In the genomic region with DNA sequence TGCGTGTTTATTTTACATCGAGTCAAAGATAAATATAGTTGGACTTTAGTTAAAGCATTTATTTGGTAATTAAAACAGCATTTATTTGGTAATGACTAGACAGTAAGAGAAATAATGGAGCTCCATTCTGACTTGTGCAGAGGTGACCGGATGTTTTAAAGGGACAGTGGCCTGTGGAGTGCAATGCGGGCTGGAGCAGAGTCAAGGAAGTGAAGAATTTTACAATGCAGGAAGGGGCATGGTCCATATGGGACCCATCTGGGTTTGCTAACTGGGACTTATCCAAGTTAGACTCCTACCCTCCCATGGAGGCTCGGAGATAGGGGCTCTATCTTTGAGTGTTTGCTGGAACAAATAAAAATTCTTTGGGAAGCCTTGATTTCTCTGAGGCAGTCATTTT, we compare ENCODE assay signal across 28 cellular contexts. TPM values are rescaled to one million over a fixed set of nuclear protein-coding genes. Genes with fewer than 3 reads are reported as not detected.
DNase-seq lines count a peak whose midpoint lies in the region; ATAC-seq and TF ChIP-seq lines count a peak whose summit lies in the region.
"Had no signal": no experiment of that assay in that cellular context is flagged by ENCODE, and none has a peak within 500 bp of the region (broad histone marks: within the 10 kb centered on the region; RNA-seq: fewer than 3 reads in every experiment).

No MANE protein-coding gene starts in this region.

- H3K36me3 Mint-ChIP-seq in activated naive CD4-positive, alpha-beta T cell treated with anti-CD3 and anti-CD28 coated beads, Interleukin-2, amount 10 ng/mL, durations not matched to agents 7 days and 5 days = peaks cover 27% of the 10 kb centered on the region
- H3K36me3 Mint-ChIP-seq in Calu3 (ENCODE audit: insufficient read depth, unreplicated experiment) = no peaks in the 10 kb centered on the region
- H3K36me3 Mint-ChIP-seq: CD4-positive, alpha-beta memory T cell had no signal

- CTCF ChIA-PET in activated naive CD4-positive, alpha-beta T cell treated with anti-CD3 and anti-CD28 coated beads, Interleukin-2, amount 10 ng/mL, durations not matched to agents 7 days and 5 days (lab: Charles Lee) = no interaction called here
- CTCF ChIA-PET in Calu3 (lab: Charles Lee) = interaction anchor here (0.6 kb wide), 1 partner anchor 258 kb away, joined by 3 read pairs; no protein-coding TSS in a partner anchor

- H3K27me3 ChIP-seq in SJCRH30 (no peaks in the 10 kb centered on the region), subcutaneous abdominal adipose tissue (ENCODE audit: control insufficient read depth in 5 of 5, insufficient read depth in 4 of 5, low read length in 5 of 5) (no peaks in the 10 kb centered on the region)
- H3K27me3 ChIP-seq: BE2C, BLaER1 had no signal

- intact Hi-C loops in left colon (cut with DNase I, micrococcal nuclease) = no loop called here
- intact Hi-C loops in Calu3 (cut with micrococcal nuclease; ENCODE audit: unreplicated experiment) = no loop called here

- no peak overlapping the region for H3K4me3 Mint-ChIP-seq in activated naive CD4-positive, alpha-beta T cell treated with anti-CD3 and anti-CD28 coated beads, Interleukin-2, amount 10 ng/mL, durations not matched to agents 7 days and 5 days
- H3K4me3 Mint-ChIP-seq in Calu3 (ENCODE audit: low read depth, unreplicated experiment) = no peak overlapping the region
- H3K4me3 Mint-ChIP-seq: CD14-positive monocyte; CD4-positive, alpha-beta memory T cell; CD4-positive, CD25-positive, alpha-beta regulatory T cell had no signal

- H3K36me3 ChIP-seq in SJCRH30 (peaks cover 19% of the 10 kb centered on the region), subcutaneous abdominal adipose tissue (ENCODE audit: control insufficient read depth in 5 of 5, insufficient read depth in 5 of 5, low read length in 5 of 5) (peaks cover 4 to 13% (median 11%) of the 10 kb centered on the region in 5 donors)

- H3K9ac ChIP-seq in subcutaneous abdominal adipose tissue (ENCODE audit: low read length in 5 of 5) = no peak overlapping the region
- H3K9ac ChIP-seq: BLaER1 had no signal

- no peak for TF ChIP-seq CTCF in Calu3 (IDR thresholded peaks at IDR 0.05; ENCODE audit: unreplicated experiment)

- no peaks in the 10 kb centered on the region for H3K27me3 Mint-ChIP-seq in activated naive CD4-positive, alpha-beta T cell treated with anti-CD3 and anti-CD28 coated beads, Interleukin-2, amount 10 ng/mL, durations not matched to agents 7 days and 5 days
- H3K27me3 Mint-ChIP-seq in Calu3 (ENCODE audit: unreplicated experiment) = no peaks in the 10 kb centered on the region
- H3K27me3 Mint-ChIP-seq: CD4-positive, alpha-beta memory T cell; CD4-positive, CD25-positive, alpha-beta regulatory T cell had no signal

- no peaks in the 10 kb centered on the region for H3K9me3 Mint-ChIP-seq in activated naive CD4-positive, alpha-beta T cell treated with anti-CD3 and anti-CD28 coated beads, Interleukin-2, amount 10 ng/mL, durations not matched to agents 7 days and 5 days
- no peaks in the 10 kb centered on the region for H3K9me3 Mint-ChIP-seq in Calu3 (ENCODE audit: low read depth, unreplicated experiment)
- H3K9me3 Mint-ChIP-seq: CD4-positive, CD25-positive, alpha-beta regulatory T cell had no signal

- H3K4me1 ChIP-seq in SJCRH30 (peaks cover 31% of the 10 kb centered on the region), subcutaneous abdominal adipose tissue (ENCODE audit: control insufficient read depth in 5 of 5, insufficient read depth in 5 of 5, low read length in 5 of 5) (peaks cover 0 to 47% (median 23%) of the 10 kb centered on the region in 5 donors)
- H3K4me1 ChIP-seq: BLaER1, Caco-2 had no signal

- H3K4me3 ChIP-seq in SJCRH30 (peak overlapping the region; percentile 68), subcutaneous abdominal adipose tissue (ENCODE audit: low read depth in 1 of 5, low read length in 5 of 5) (no peak overlapping the region)
- H3K4me3 ChIP-seq: BLaER1, GM12878 had no signal

- peak; percentile 38 for ATAC-seq in left colon
- ATAC-seq in GM21526 (IDR thresholded peaks at IDR 0.05; ENCODE audit: low FRiP score, unreplicated experiment) = no peak
- ATAC-seq: GM12878 had no signal

- H3K27ac ChIP-seq in SJCRH30 (peak overlapping the region; percentile 99), subcutaneous abdominal adipose tissue (ENCODE audit: low read depth, low read length) (peak overlapping the region; percentile 65)
- H3K27ac ChIP-seq: BLaER1 had no signal

- no peak for DNase-seq in activated naive CD4-positive, alpha-beta T cell treated with anti-CD3 and anti-CD28 coated beads, Interleukin-2, amount 10 ng/mL, durations not matched to agents 7 days and 5 days
- DNase-seq in activated naive CD4-positive, alpha-beta T cell (lab: John Stamatoyannopoulos, UW) = no peak
- DNase-seq in SJCRH30 = peak; percentile 64 to 78
- DNase-seq in left colon = no peak
- no peak for DNase-seq in Calu3
- no peak for DNase-seq in NCI-H1048 (lab: John Stamatoyannopoulos, UW)
- DNase-seq: 8988T; ACHN; BE2C; C1 segment of cervical spinal cord; Caco-2; CD4-positive, alpha-beta memory T cell; CD4-positive, CD25-positive, alpha-beta regulatory T cell; DMS 273 treated with DMSO at 0.1 percent for 48 hours; DMS153; DMS53; DMS79; DND-41; EL; GDM1 had no signal

- H3K9me3 ChIP-seq in SJCRH30 (replicated peaks) = no peaks in the 10 kb centered on the region
- H3K9me3 ChIP-seq in subcutaneous abdominal adipose tissue (ENCODE audit: control insufficient read depth in 5 of 5, low read length in 5 of 5) = no peaks in the 10 kb centered on the region
- H3K9me3 ChIP-seq: BE2C, BLaER1, Caco-2 had no signal

- H3K27ac Mint-ChIP-seq in activated naive CD4-positive, alpha-beta T cell treated with anti-CD3 and anti-CD28 coated beads, Interleukin-2, amount 10 ng/mL, durations not matched to agents 7 days and 5 days = peak overlapping the region; percentile 34
- H3K27ac Mint-ChIP-seq in Calu3 (ENCODE audit: unreplicated experiment) = no peak overlapping the region
- H3K27ac Mint-ChIP-seq: CD4-positive, alpha-beta memory T cell; CD4-positive, CD25-positive, alpha-beta regulatory T cell had no signal

- BruUV-seq in Calu3 (replicated peaks; lab: Mats Ljungman, UMichigan) = no TSS peak

- H3K4me1 Mint-ChIP-seq in activated naive CD4-positive, alpha-beta T cell treated with anti-CD3 and anti-CD28 coated beads, Interleukin-2, amount 10 ng/mL, durations not matched to agents 7 days and 5 days = no peaks in the 10 kb centered on the region
- H3K4me1 Mint-ChIP-seq in Calu3 (ENCODE audit: low read depth, unreplicated experiment) = no peaks in the 10 kb centered on the region
- H3K4me1 Mint-ChIP-seq: CD4-positive, alpha-beta memory T cell; CD4-positive, CD25-positive, alpha-beta regulatory T cell had no signal

RNA-seq across cellular contexts. Expression of a gene that starts 59.9 kb away (rescaled TPM):
- total RNA-seq in SJCRH30 (2014; rRNA removed; shearing (Covaris generic)) = 32.4 and 40.6 TPM in 2 replicates
- total RNA-seq in left colon (under 1 TPM in 1 of 2 donors, not detected in 1; 0.03 TPM), Calu3 (2022) (0.59 TPM in 1 of 2 replicates, not detected in the other)
- total RNA-seq: A673, Daoy, G401 had no signal

Comparison
In these comparisons a context has a peak if more than half of its experiments do, and no peak if none do; other contexts are left out.
1. DNase-seq: peak in SJCRH30 (2 of 2); none in activated naive CD4-positive, alpha-beta T cell treated with anti-CD3 and anti-CD28 coated beads, Interleukin-2, amount 10 ng/mL, durations not matched to agents 7 days and 5 days (single experiment), activated naive CD4-positive, alpha-beta T cell (0 of 4), left colon (0 of 2), Calu3 (single experiment) and NCI-H1048 (single experiment).
2. RNA of a gene that starts 59.9 kb away (total RNA-seq): 32.4 to 40.6 TPM in SJCRH30; 0.59 TPM in Calu3 and 0.03 TPM in left colon; every median in the first group is over 10 times any median in the second.